In the genomic region with DNA sequence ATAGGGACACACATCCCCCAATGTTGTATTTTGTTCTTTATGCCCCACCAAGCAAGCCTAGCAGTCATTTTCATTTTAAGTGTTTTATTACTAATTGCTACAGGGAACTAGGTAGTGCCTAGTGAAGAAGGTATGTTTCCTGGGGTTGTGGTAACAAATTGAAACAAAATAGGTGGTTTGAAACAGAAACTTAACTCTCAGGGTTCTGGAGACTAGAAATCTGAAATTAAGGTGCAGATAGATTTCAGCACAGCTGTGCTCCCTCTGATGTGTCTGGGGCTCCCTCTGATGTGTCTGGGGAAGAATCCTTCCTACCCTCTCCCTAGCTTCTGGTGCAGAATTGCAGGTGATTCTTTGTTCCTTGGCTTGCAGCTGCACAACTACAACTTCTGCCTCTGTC, we compare ENCODE assay signal across 9 cellular contexts.
A peak's percentile ranks its signal among the peaks of the same experiment; 100 is the strongest.
DNase-seq lines count a peak whose midpoint lies in the region; ATAC-seq lines count a peak whose summit lies in the region.
"Had no signal": no experiment of that assay in that cellular context is flagged by ENCODE, and none has a peak within 500 bp of the region (broad histone marks: within the 10 kb centered on the region; RNA-seq: fewer than 3 reads in every experiment).

No MANE protein-coding gene starts in this region.

- no peaks in the 10 kb centered on the region for H3K79me1 ChIP-seq in trophoblast cell (ENCODE audit: low read length)

- peak; percentile 54 for DNase-seq in RPMI8226
- no peak for DNase-seq in trophoblast cell
- no peak for DNase-seq in mesenteric fat pad (ENCODE audit: low spot score)
- no peak for DNase-seq in GM23248
- DNase-seq: activated T-cell treated with anti-CD3 and anti-CD28 coated beads, Interleukin-2, amount 50 U/mL, for 24 hours; NCI-H510A treated with DMSO at 0.1 percent for 48 hours had no signal

- H3K79me2 ChIP-seq in trophoblast cell (ENCODE audit: control insufficient read depth, insufficient read depth, low read length, poor library complexity) = no peaks in the 10 kb centered on the region
- no peaks in the 10 kb centered on the region for H3K79me2 ChIP-seq in GM23248 (ENCODE audit: insufficient read depth)

- H3K9me2 ChIP-seq in GM23248 (ENCODE audit: insufficient read depth) = no peaks in the 10 kb centered on the region

- H3K27me3 ChIP-seq in trophoblast cell (ENCODE audit: insufficient read depth, low read length) (no peaks in the 10 kb centered on the region), GM23248 (replicated peaks; ENCODE audit: insufficient read depth) (no peaks in the 10 kb centered on the region)

- H3K9me3 ChIP-seq in trophoblast cell (ENCODE audit: insufficient read depth, low read depth, low read length) (no peaks in the 10 kb centered on the region), GM23248 (ENCODE audit: low read depth) (no peaks in the 10 kb centered on the region)

- H2BK120ac ChIP-seq in trophoblast cell (ENCODE audit: insufficient read depth, low read length, poor library complexity) = no peak overlapping the region

- H3K36me3 ChIP-seq in trophoblast cell (ENCODE audit: control insufficient read depth in 1 of 2, insufficient read depth in 2 of 2, low read length in 2 of 2) (no peaks in the 10 kb centered on the region), GM23248 (ENCODE audit: low read depth) (no peaks in the 10 kb centered on the region)

- H3F3A ChIP-seq in GM23248 (ENCODE audit: insufficient read depth) = no peaks in the 10 kb centered on the region

- ATAC-seq in GM18867 (IDR thresholded peaks at IDR 0.05; ENCODE audit: unreplicated experiment) = peak; percentile 93
- ATAC-seq in GM21390 (IDR thresholded peaks at IDR 0.05; ENCODE audit: unreplicated experiment) = peak; percentile 93
- ATAC-seq in HG03064 (IDR thresholded peaks at IDR 0.05; ENCODE audit: low read depth, unreplicated experiment) = peak; percentile 88

- H3K9ac ChIP-seq in trophoblast cell (ENCODE audit: low read length) (no peak overlapping the region), GM23248 (no peak overlapping the region)

- no peak overlapping the region for H2AK5ac ChIP-seq in trophoblast cell (ENCODE audit: low read length)

- no peak overlapping the region for H2BK5ac ChIP-seq in trophoblast cell (ENCODE audit: low read depth, low read length, poor library complexity)

- no peak overlapping the region for H3K14ac ChIP-seq in trophoblast cell (ENCODE audit: low read length)

- H3K4ac ChIP-seq in trophoblast cell (ENCODE audit: low read depth, low read length) = no peak overlapping the region

- H3K4me1 ChIP-seq in trophoblast cell (ENCODE audit: control insufficient read depth in 1 of 2, insufficient read depth in 2 of 2, low read length in 2 of 2) (no peaks in the 10 kb centered on the region), GM23248 (ENCODE audit: insufficient read depth) (no peaks in the 10 kb centered on the region; the same call in 1 of the 2 replicates)

- no peaks in the 10 kb centered on the region for H4K20me1 ChIP-seq in GM23248 (ENCODE audit: insufficient read depth)

- H2AFZ ChIP-seq in trophoblast cell (ENCODE audit: insufficient read depth, low read length, poor library complexity) = no peak overlapping the region
- no peak overlapping the region for H2AFZ ChIP-seq in GM23248

- H3K4me3 ChIP-seq in trophoblast cell (ENCODE audit: low read depth, low read length) (no peak overlapping the region), GM23248 (no peak overlapping the region)

- no peak overlapping the region for H3K23ac ChIP-seq in trophoblast cell (ENCODE audit: low read length)

- in situ Hi-C loops in GM23248 (cut with MboI) = no loop called here

- H3K4me2 ChIP-seq in trophoblast cell (ENCODE audit: low read length) (no peak overlapping the region), GM23248 (ENCODE audit: unreplicated experiment) (no peak overlapping the region)

- H3K18ac ChIP-seq in trophoblast cell (ENCODE audit: low read length) = no peak overlapping the region

- no peak overlapping the region for H4K12ac ChIP-seq in trophoblast cell (ENCODE audit: low read depth, low read length)

- H4K8ac ChIP-seq in trophoblast cell (ENCODE audit: low read depth, low read length) = no peak overlapping the region

- no peak overlapping the region for H2BK12ac ChIP-seq in trophoblast cell (ENCODE audit: low read length)

- H3K27ac ChIP-seq in trophoblast cell (ENCODE audit: low read depth, low read length) (no peak overlapping the region), GM23248 (no peak overlapping the region)

- no peak overlapping the region for H4K91ac ChIP-seq in trophoblast cell (ENCODE audit: low read depth, low read length)
